In genomic region chr19:48365602-48366001, GRCh38 we compare ENCODE assay signal across 35 cellular contexts. TPM values are rescaled to one million over a fixed set of nuclear protein-coding genes. Genes with fewer than 3 reads are reported as not detected.
"Had no signal": no experiment of that assay in that cellular context is flagged by ENCODE, and none has a peak within 500 bp of the region (broad histone marks: within the 10 kb centered on the region; RNA-seq: fewer than 3 reads in every experiment).

No MANE protein-coding gene starts in this region.

- FAIRE-seq: astrocyte, keratinocyte had no signal

- H3K27ac ChIP-seq: brain microvascular endothelial cell, coronary artery, parathyroid adenoma, psoas muscle, right atrium auricular region, testis had no signal

- H3K4me3 ChIP-seq: coronary artery, psoas muscle, right atrium auricular region, smooth muscle cell, testis, transverse colon had no signal

- H3K36me3 Mint-ChIP-seq: mesothelial cell of epicardium; naive thymus-derived CD4-positive, alpha-beta T cell had no signal

- H3K9ac ChIP-seq: parathyroid adenoma had no signal

- H3K79me2 ChIP-seq: parathyroid adenoma had no signal

- H3K27me3 Mint-ChIP-seq: activated CD4-positive, alpha-beta memory T cell treated with anti-CD3 and anti-CD28 coated beads, Interleukin-2, amount 10 ng/mL, durations not matched to agents 7 days and 5 days; activated CD4-positive, alpha-beta T cell treated with anti-CD3 and anti-CD28 coated beads, Interleukin-2, amount 10 ng/mL, durations not matched to agents 7 days and 5 days; activated naive CD8-positive, alpha-beta T cell treated with anti-CD3 and anti-CD28 coated beads, Interleukin-2, amount 10 ng/mL, durations not matched to agents 7 days and 5 days; T-helper 17 cell had no signal

- ATAC-seq: esophagus mucosa; left colon; naive thymus-derived CD4-positive, alpha-beta T cell; psoas muscle; stimulated activated naive CD8-positive, alpha-beta T cell treated with anti-CD3 and anti-CD28 coated beads, Interleukin-15, Interleukin-2, amounts not matched to agents 100 U/mL and 50 U/mL, for 24 hours; T-helper 17 cell; WTC11 had no signal

- H2AFZ ChIP-seq: parathyroid adenoma had no signal

- H3K9me3 Mint-ChIP-seq: activated CD4-positive, alpha-beta memory T cell treated with anti-CD3 and anti-CD28 coated beads, Interleukin-2, amount 10 ng/mL, durations not matched to agents 7 days and 5 days; activated CD4-positive, alpha-beta T cell treated with anti-CD3 and anti-CD28 coated beads, Interleukin-2, amount 10 ng/mL, durations not matched to agents 7 days and 5 days; activated naive CD4-positive, alpha-beta T cell treated with anti-CD3 and anti-CD28 coated beads for 36 hours; activated naive CD8-positive, alpha-beta T cell treated with anti-CD3 and anti-CD28 coated beads, Interleukin-2, amount 10 ng/mL, durations not matched to agents 7 days and 5 days; mesothelial cell of epicardium; WTC11 had no signal

- H3K9me3 ChIP-seq: psoas muscle, right atrium auricular region, testis, transverse colon had no signal

- H3K36me3 ChIP-seq: brain microvascular endothelial cell, right atrium auricular region, transverse colon had no signal

- H3K4me3 Mint-ChIP-seq: activated CD4-positive, alpha-beta memory T cell treated with anti-CD3 and anti-CD28 coated beads, Interleukin-2, amount 10 ng/mL, durations not matched to agents 7 days and 5 days; mesothelial cell of epicardium; WTC11 had no signal

- H3K27ac Mint-ChIP-seq: mesothelial cell of epicardium, WTC11 had no signal

- H3K27me3 ChIP-seq: brain microvascular endothelial cell, right atrium auricular region, testis, transverse colon had no signal

- DNase-seq: activated CD4-positive, alpha-beta memory T cell treated with anti-CD3 and anti-CD28 coated beads, Interleukin-2, amount 10 ng/mL, durations not matched to agents 7 days and 5 days; activated CD4-positive, alpha-beta T cell treated with anti-CD3 and anti-CD28 coated beads for 1 hour; activated CD4-positive, alpha-beta T cell treated with anti-CD3 and anti-CD28 coated beads, Interleukin-2, amount 10 ng/mL, durations not matched to agents 7 days and 5 days; activated effector memory CD4-positive, alpha-beta T cell treated with Interleukin-2 at 50 U/mL for 16 hours; activated naive CD4-positive, alpha-beta T cell treated with anti-CD3 and anti-CD28 coated beads for 36 hours; activated naive CD8-positive, alpha-beta T cell treated with anti-CD3 and anti-CD28 coated beads, Interleukin-2, amount 10 ng/mL, durations not matched to agents 7 days and 5 days; brain microvascular endothelial cell; foreskin fibroblast; head of caudate nucleus; hippocampal formation; left colon; mammary epithelial cell; nucleus accumbens; psoas muscle; stimulated activated CD4-positive, alpha-beta T cell treated with anti-CD3 and anti-CD28 coated beads, Interleukin-15, amount 100 ng/mL, for 24 hours; stimulated activated CD4-positive, alpha-beta T cell treated with anti-CD3 and anti-CD28 coated beads, Interleukin-2, amount 100 ng/mL, for 24 hours; stimulated activated naive CD8-positive, alpha-beta T cell treated with anti-CD3 and anti-CD28 coated beads, Interleukin-15, Interleukin-2, amounts not matched to agents 100 U/mL and 50 U/mL, for 24 hours; T-helper 17 cell; T1000; testis; transverse colon had no signal

- H3K4me2 ChIP-seq: smooth muscle cell had no signal

RNA-seq across cellular contexts. Expression of gene SYNGR4, which starts 1.4 kb away (rescaled TPM):
- total RNA-seq: activated CD4-positive, alpha-beta T cell treated with anti-CD3 and anti-CD28 coated beads, Interleukin-2, amount 10 ng/mL, durations not matched to agents 7 days and 5 days; astrocyte; cardiac septum; esophagus mucosa; left colon; liver; mammary epithelial cell; mesothelial cell of epicardium; naive thymus-derived CD4-positive, alpha-beta T cell; psoas muscle; right atrium auricular region; smooth muscle cell; T-helper 17 cell; transverse colon; urinary bladder; WTC11 had no signal
- polyA plus RNA-seq: keratinocyte; mammary epithelial cell; naive thymus-derived CD4-positive, alpha-beta T cell; neural cell; smooth muscle cell; urinary bladder had no signal

RNA-seq across cellular contexts. Expression of gene GRIN2D, which starts 27.9 kb away (rescaled TPM):
- polyA plus RNA-seq: naive thymus-derived CD4-positive, alpha-beta T cell had no signal

RNA-seq across cellular contexts. Expression of gene EMP3, which starts 40.2 kb away (rescaled TPM):
- polyA plus RNA-seq: neural cell had no signal
